ENCODE assay signal across 18 cellular contexts in the genomic region with DNA sequence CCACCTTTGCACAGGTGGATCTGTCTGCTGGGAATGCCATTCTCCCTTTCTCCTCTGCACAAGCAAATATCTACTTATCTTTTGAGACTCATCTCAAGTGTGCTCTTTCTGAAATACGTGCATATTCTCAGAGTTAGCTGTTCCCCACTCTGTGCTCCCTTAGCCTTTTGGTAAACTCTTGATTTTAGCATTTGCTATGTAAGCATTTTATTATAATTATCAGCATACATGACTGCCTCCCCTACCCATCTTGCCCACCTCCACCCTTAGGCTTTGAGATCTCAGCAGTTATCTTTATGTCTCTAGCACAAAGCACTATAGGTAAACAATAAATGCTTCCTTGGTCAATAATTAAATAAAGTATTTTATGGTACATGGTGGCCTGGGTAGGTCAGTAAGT. TPM values are rescaled to one million over a fixed set of nuclear protein-coding genes. Genes with fewer than 3 reads are reported as not detected.
DNase-seq lines count a peak whose midpoint lies in the region; ATAC-seq, FAIRE-seq and TF ChIP-seq lines count a peak whose summit lies in the region.
"Had no signal": no experiment of that assay in that cellular context is flagged by ENCODE, and none has a peak within 500 bp of the region (broad histone marks: within the 10 kb centered on the region; RNA-seq: fewer than 3 reads in every experiment).

No MANE protein-coding gene starts in this region.

- H4K20me1 ChIP-seq in HepG2 (ENCODE audit: insufficient read depth, low read length) (no peaks in the 10 kb centered on the region), astrocyte (ENCODE audit: insufficient read depth, low read length) (no peaks in the 10 kb centered on the region), osteoblast (ENCODE audit: insufficient read depth, low read length) (no peaks in the 10 kb centered on the region)
- H4K20me1 ChIP-seq: BLaER1 treated with 17β-estradiol and CSF1 and Interleukin-3, amounts not matched to agents 10 nM and 100 nM had no signal

- H3K9me3 ChIP-seq in HepG2 (ENCODE audit: low read length) (no peaks in the 10 kb centered on the region), right lobe of liver (no peaks in the 10 kb centered on the region), astrocyte (ENCODE audit: insufficient read depth, low read depth, low read length) (no peaks in the 10 kb centered on the region), osteoblast (ENCODE audit: low read depth, low read length) (no peaks in the 10 kb centered on the region)
- H3K9me3 ChIP-seq: BLaER1 treated with 17β-estradiol and CSF1 and Interleukin-3, amounts not matched to agents 10 nM and 100 nM had no signal

- H3K27me3 ChIP-seq in HepG2 (ENCODE audit: control insufficient read depth in 1 of 2, insufficient read depth in 2 of 2, low read length in 2 of 2) (no peaks in the 10 kb centered on the region), right lobe of liver (no peaks in the 10 kb centered on the region), astrocyte (ENCODE audit: insufficient read depth, low read length) (no peaks in the 10 kb centered on the region), osteoblast (ENCODE audit: insufficient read depth, low read length) (peaks cover 4% of the 10 kb centered on the region)
- H3K27me3 ChIP-seq: BLaER1 treated with 17β-estradiol and CSF1 and Interleukin-3, amounts not matched to agents 10 nM and 100 nM had no signal

- no peak for TF ChIP-seq RAD21 in HepG2 (CRISPR knock-in tag; IDR thresholded peaks at IDR 0.05)

- in situ Hi-C loops in HepG2 (cut with HindIII; ENCODE audit: extremely low pct_ligation_motif_present, low pct_unique_long_range_greater_than_20kb): no loop called here

- H3K4me2 ChIP-seq in HepG2 (ENCODE audit: low read depth, low read length) (no peak overlapping the region), astrocyte (ENCODE audit: low read length) (peak overlapping the region; percentile 57), osteoblast (ENCODE audit: insufficient read depth, low read length) (no peak overlapping the region)
- H3K4me2 ChIP-seq: BLaER1 treated with 17β-estradiol and CSF1 and Interleukin-3, amounts not matched to agents 10 nM and 100 nM had no signal

- H2AFZ ChIP-seq in HepG2 (ENCODE audit: low read length) (no peak overlapping the region), astrocyte (ENCODE audit: low read depth, low read length) (no peak overlapping the region), osteoblast (ENCODE audit: low read length) (no peak overlapping the region)

- DNase-seq in HepG2 (ENCODE audit: low spot score) (no peak), right lobe of liver (no peak), astrocyte (ENCODE audit: low read depth) (no peak), osteoblast (ENCODE audit: insufficient read length, low spot score, missing footprints) (no peak), urothelium cell line (ENCODE audit: low spot score) (no peak)
- DNase-seq: CD8-positive, alpha-beta T cell; DMS 273 treated with DMSO at 0.1 percent for 48 hours; GDM1; GOT3; H7 had no signal

- no peak overlapping the region for H3K9ac ChIP-seq in HepG2 (ENCODE audit: insufficient read depth, low read depth, low read length)
- no peak overlapping the region for H3K9ac ChIP-seq in astrocyte (ENCODE audit: low read length)
- H3K9ac ChIP-seq: BLaER1 treated with 17β-estradiol and CSF1 and Interleukin-3, amounts not matched to agents 10 nM and 100 nM had no signal

- H3K4me1 ChIP-seq in HepG2 (ENCODE audit: insufficient read depth, low read length) (no peaks in the 10 kb centered on the region), right lobe of liver (no peaks in the 10 kb centered on the region), astrocyte (ENCODE audit: insufficient read depth, low read length) (peaks cover 32% of the 10 kb centered on the region), osteoblast (ENCODE audit: insufficient read depth, low read length) (peaks cover 36% of the 10 kb centered on the region)

- ATAC-seq in HepG2 (no peak), right lobe of liver (no peak), HG03135 (IDR thresholded peaks at IDR 0.05; ENCODE audit: unreplicated experiment) (no peak), GM18909 (IDR thresholded peaks at IDR 0.05; ENCODE audit: poor library complexity, unreplicated experiment) (no peak)
- ATAC-seq: CD8-positive, alpha-beta T cell; HCT116 had no signal

- intact Hi-C loops in HepG2 (cut with micrococcal nuclease; ENCODE audit: unreplicated experiment): no loop called here
- intact Hi-C loops in right lobe of liver (cut with DNase I): no loop called here

- CTCF ChIA-PET in HepG2 (lab: Yijun Ruan, JAX; ENCODE audit: low intra/inter-chr PET ratio, low total read pairs): no interaction called here

- FAIRE-seq in HepG2 (lab: Jason Lieb, UNC) (no peak), astrocyte (lab: Jason Lieb, UNC) (no peak), urothelium cell line (lab: Jason Lieb, UNC) (no peak)
- FAIRE-seq: GM12892, GM18507 had no signal

- H3K36me3 Mint-ChIP-seq in astrocyte (ENCODE audit: low read depth, unreplicated experiment): peaks cover 6% of the 10 kb centered on the region
- H3K36me3 Mint-ChIP-seq: CD8-positive, alpha-beta T cell had no signal

- H3K27ac Mint-ChIP-seq in astrocyte (ENCODE audit: unreplicated experiment): peak overlapping the region; percentile 2
- H3K27ac Mint-ChIP-seq: B cell; CD8-positive, alpha-beta T cell had no signal

- H3K27me3 Mint-ChIP-seq in astrocyte (ENCODE audit: low read depth, unreplicated experiment): no peaks in the 10 kb centered on the region
- H3K27me3 Mint-ChIP-seq: B cell had no signal

- H3K4me3 ChIP-seq in HepG2 (replicated peaks in 1 of 3; ENCODE audit: insufficient read depth in 1 of 3, low read depth in 2 of 3, low read length in 3 of 3) (no peak overlapping the region), right lobe of liver (no peak overlapping the region), astrocyte (ENCODE audit: insufficient read depth, low read depth, low read length) (no peak overlapping the region), osteoblast (ENCODE audit: insufficient read depth, low read length) (no peak overlapping the region)
- H3K4me3 ChIP-seq: BLaER1 treated with 17β-estradiol and CSF1 and Interleukin-3, amounts not matched to agents 10 nM and 100 nM had no signal

- POLR2A ChIA-PET in HepG2 (lab: Yijun Ruan, JAX): no interaction called here

- H3K27ac ChIP-seq in HepG2 (ENCODE audit: extremely low read length, insufficient read depth, low read length): no peak overlapping the region
- H3K27ac ChIP-seq in right lobe of liver: no peak overlapping the region
- H3K27ac ChIP-seq in astrocyte (ENCODE audit: low read depth, low read length): peak overlapping the region; percentile 53
- peak overlapping the region; percentile 37 for H3K27ac ChIP-seq in osteoblast (ENCODE audit: low read depth, low read length)
- H3K27ac ChIP-seq: 22Rv1; BLaER1 treated with 17β-estradiol and CSF1 and Interleukin-3, amounts not matched to agents 10 nM and 100 nM had no signal

- TF ChIP-seq EP300 in HepG2 (IDR thresholded peaks at IDR 0.05; ENCODE audit: low read depth in 2 of 2, low read length in 2 of 2) (no peak), HepG2 (CRISPR knock-in tag; IDR thresholded peaks at IDR 0.05; ENCODE audit: borderline replicate concordance) (no peak)

- TF ChIP-seq POLR2A in HepG2 (IDR thresholded peaks at IDR 0.05; ENCODE audit: insufficient read depth in 1 of 2, low read depth in 2 of 2, low read length in 2 of 2) (no peak), right lobe of liver (IDR thresholded peaks at IDR 0.05) (no peak)

- H3K4me3 Mint-ChIP-seq in astrocyte (ENCODE audit: unreplicated experiment): no peak overlapping the region
- H3K4me3 Mint-ChIP-seq: B cell; CD8-positive, alpha-beta T cell had no signal

- H3K4me1 Mint-ChIP-seq in astrocyte (ENCODE audit: low read depth, unreplicated experiment): peaks cover 31% of the 10 kb centered on the region
- H3K4me1 Mint-ChIP-seq: B cell had no signal

- H3K79me2 ChIP-seq in HepG2 (ENCODE audit: insufficient read depth, low read length) (no peaks in the 10 kb centered on the region), astrocyte (ENCODE audit: insufficient read depth, low read length) (no peaks in the 10 kb centered on the region), osteoblast (ENCODE audit: insufficient read depth, low read length) (no peaks in the 10 kb centered on the region)

- no peaks in the 10 kb centered on the region for H3K9me3 Mint-ChIP-seq in astrocyte (ENCODE audit: unreplicated experiment)
- H3K9me3 Mint-ChIP-seq: CD8-positive, alpha-beta T cell had no signal

- TF ChIP-seq CTCF in HepG2 (CRISPR knock-in tag; IDR thresholded peaks at IDR 0.05) (no peak), right lobe of liver (IDR thresholded peaks at IDR 0.05) (no peak), astrocyte (IDR thresholded peaks at IDR 0.05; ENCODE audit: insufficient read depth, low read depth, low read length) (no peak), osteoblast (IDR thresholded peaks at IDR 0.05; ENCODE audit: extremely low read depth, low read depth, low read length) (no peak)

- 0% methylated on average over 1 of the region's 1 CpG for WGBS in HepG2 (ENCODE audit: low lambda C conversion rate)
- WGBS in right lobe of liver (ENCODE audit: insufficient coverage, low coverage, low lambda C conversion rate, missing lambda C conversion rate): 38% methylated on average over 1 of the region's 1 CpG

- no TSS peak for BruUV-seq in HepG2 (replicated peaks; lab: Mats Ljungman, UMichigan)

- H3K36me3 ChIP-seq in HepG2 (replicated peaks in 1 of 2; ENCODE audit: control insufficient read depth in 1 of 2, insufficient read depth in 2 of 2, low read length in 2 of 2) (no peaks in the 10 kb centered on the region), right lobe of liver (no peaks in the 10 kb centered on the region), astrocyte (ENCODE audit: insufficient read depth, low read length) (no peaks in the 10 kb centered on the region), osteoblast (ENCODE audit: insufficient read depth, low read length) (no peaks in the 10 kb centered on the region)
- H3K36me3 ChIP-seq: BLaER1 treated with 17β-estradiol and CSF1 and Interleukin-3, amounts not matched to agents 10 nM and 100 nM had no signal

RNA-seq across cellular contexts. Expression of gene DRP2, which starts 11.5 kb away (rescaled TPM):
- total RNA-seq in HepG2 (2016; rRNA removed; fragmentation: Illumina TruSeq; extraction: Trizol) (0.03 and 0.04 TPM in 2 replicates), right lobe of liver (not detected), astrocyte (4.2 and 5.4 TPM in 2 replicates), osteoblast (0.59 and 0.72 TPM in 2 replicates)
- under 0.01 TPM in 1 of 2 replicates, not detected in the other for total RNA-seq in HepG2 (2016; cell fraction: cytosol; rRNA removed; fragmentation: Illumina TruSeq; extraction: Trizol; ENCODE audit: low read depth)
- total RNA-seq in HepG2 (2016; cell fraction: insoluble cytoplasmic fraction; rRNA removed; fragmentation: Illumina TruSeq; extraction: Trizol): 0.02 and 0.04 TPM in 2 replicates
- total RNA-seq in HepG2 (2016; cell fraction: membrane; rRNA removed; fragmentation: Illumina TruSeq; extraction: Trizol): 0.03 and 0.06 TPM in 2 replicates
- total RNA-seq in HepG2 (2016; cell fraction: nucleus; rRNA removed; fragmentation: Illumina TruSeq; extraction: Trizol): 0.09 and 0.16 TPM in 2 replicates
- 0.07 and 0.09 TPM in 2 replicates for polyA plus RNA-seq in HepG2 (2011; rRNA removed)
- 0.04 and 0.06 TPM in 2 replicates for polyA plus RNA-seq in HepG2 (2011; cell fraction: cytosol; rRNA removed)
- 0.13 and 0.23 TPM in 2 replicates for polyA plus RNA-seq in HepG2 (2011; cell fraction: nucleus; rRNA removed)
- 0.03 and 0.07 TPM in 2 replicates for polyA plus RNA-seq in HepG2 (2012)
- not detected in 2 replicates for polyA plus RNA-seq in HepG2 (2016; cell fraction: cytosol; fragmentation: Illumina TruSeq; extraction: Trizol; ENCODE audit: low read depth)
- polyA plus RNA-seq in HepG2 (2016; cell fraction: insoluble cytoplasmic fraction; fragmentation: Illumina TruSeq; extraction: Trizol; ENCODE audit: low read depth): not detected in 2 replicates
- polyA plus RNA-seq in HepG2 (2016; cell fraction: membrane; fragmentation: Illumina TruSeq; extraction: Trizol; ENCODE audit: low read depth): 0.03 TPM in 1 of 2 replicates, not detected in the other
- polyA plus RNA-seq in HepG2 (2016; cell fraction: nucleus; fragmentation: Illumina TruSeq; extraction: Trizol; ENCODE audit: insufficient read depth, low read depth): 0.21 and 0.27 TPM in 2 replicates
- 0.10 and 1.2 TPM in 2 replicates for polyA minus RNA-seq in HepG2 (2011; rRNA and poly(A)+ RNA removed; ENCODE audit: low replicate concordance)
- polyA minus RNA-seq in HepG2 (2011; cell fraction: cytosol; rRNA and poly(A)+ RNA removed): not detected in 2 replicates
- 0.13 and 0.25 TPM in 2 replicates for polyA minus RNA-seq in HepG2 (2011; cell fraction: nucleus; rRNA and poly(A)+ RNA removed)
- total RNA-seq: B cell; CD8-positive, alpha-beta T cell had no signal

Comparison
In these comparisons a context has a peak if more than half of its experiments do, and no peak if none do; other contexts are left out.
1. H3K27ac ChIP-seq: peak in astrocyte (single experiment) and osteoblast (single experiment); none in HepG2 (single experiment) and right lobe of liver (0 of 3).